Comparison of ENCODE assay signal across 8 cellular contexts in genomic region chr14:92176476-92176875, GRCh38.
"Had no signal": no experiment of that assay in that cellular context is flagged by ENCODE, and none has a peak within 500 bp of the region (broad histone marks: within the 10 kb centered on the region; RNA-seq: fewer than 3 reads in every experiment).

No MANE protein-coding gene starts in this region.

- H3K27ac ChIP-seq: GM23248 had no signal

- DNase-seq: GM23248, GOT3, H7, HFFc6, IMR-90 had no signal

- ATAC-seq: HCT116 had no signal

- FAIRE-seq: HTR-8/SVneo had no signal

- H3K4me3 ChIP-seq: GM23248, HAP-1 had no signal

- H2AFZ ChIP-seq: GM23248 had no signal

- H3K9me3 ChIP-seq: HAP-1 had no signal

- H3K36me3 ChIP-seq: HAP-1 had no signal

- H3K9ac ChIP-seq: GM23248 had no signal
